ENCODE assay signal across 1 cellular context in genomic region chr16:1645914-1646525, GRCh38.
TF ChIP-seq lines count a peak whose summit lies in the region.

No MANE protein-coding gene starts in this region.

TF ChIP-seq in HCT116, 20 proteins besides CTCF, POLR2A, EP300 and RAD21 (continued from another document):
- TF ChIP-seq REST (IDR thresholded peaks at IDR 0.05; ENCODE audit: low read depth) (no peak), SIN3A (IDR thresholded peaks at IDR 0.05; ENCODE audit: low read depth) (no peak), ELF1 (IDR thresholded peaks at IDR 0.05; ENCODE audit: borderline replicate concordance, low read depth) (no peak), EGR1 (IDR thresholded peaks at IDR 0.05; ENCODE audit: low read depth) (no peak), EZH2 (IDR thresholded peaks at IDR 0.05) (no peak)
